25 cellular contexts compared by ENCODE assay signal in the genomic region with DNA sequence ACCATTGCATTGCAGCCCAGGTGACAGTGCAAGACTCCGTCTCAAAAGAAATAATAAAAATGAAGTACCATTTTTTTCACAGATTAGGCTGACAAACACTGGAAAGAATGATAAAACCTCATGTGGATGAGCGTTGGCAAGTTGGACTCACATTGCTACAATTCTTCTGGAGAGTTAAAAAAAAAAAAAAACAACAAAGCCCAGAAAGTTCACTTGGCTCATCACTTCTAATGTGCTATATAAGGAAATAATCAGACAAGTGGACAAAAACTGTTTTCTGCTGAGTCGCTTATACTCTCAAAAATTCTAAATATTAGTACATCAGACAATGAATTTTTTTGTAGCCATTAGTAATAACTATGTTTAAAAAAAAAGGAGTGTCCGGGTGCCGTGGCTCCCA. TPM values are rescaled to one million over a fixed set of nuclear protein-coding genes. Genes with fewer than 3 reads are reported as not detected.
A peak's percentile ranks its signal among the peaks of the same experiment; 100 is the strongest.
DNase-seq lines count a peak whose midpoint lies in the region; ATAC-seq and TF ChIP-seq lines count a peak whose summit lies in the region.
"Had no signal": no experiment of that assay in that cellular context is flagged by ENCODE, and none has a peak within 500 bp of the region (broad histone marks: within the 10 kb centered on the region; RNA-seq: fewer than 3 reads in every experiment).

No MANE protein-coding gene starts in this region.

- no peak overlapping the region for H3K4me3 Mint-ChIP-seq in H9
- H3K4me3 Mint-ChIP-seq: activated CD8-positive, alpha-beta memory T cell treated with anti-CD3 and anti-CD28 coated beads, Interleukin-2, amount 10 ng/mL, durations not matched to agents 7 days and 5 days; activated T-helper 1 cell treated with anti-CD3 and anti-CD28 coated beads, Interleukin-12 subunit alpha, Interleukin-12 subunit beta, Interleukin-2, Interleukin-4 antibody, amounts not matched to agents 30 ng/mL and 10 ng/mL and 1 ng/mL, durations not matched to agents 14 hours and 24 hours and 36 hours; WTC11 had no signal

- H3K36me3 Mint-ChIP-seq in H9 (ENCODE audit: insufficient read depth in 1 of 3, low read depth in 3 of 3): no peaks in the 10 kb centered on the region
- H3K36me3 Mint-ChIP-seq: activated naive CD4-positive, alpha-beta T cell treated with anti-CD3 and anti-CD28 coated beads, Interleukin-2, amount 50 U/mL, for 72 hours; WTC11 had no signal

- no peak for TF ChIP-seq POLR2A in gastroesophageal sphincter (IDR thresholded peaks at IDR 0.05)

- H3K23me2 ChIP-seq in H9 (ENCODE audit: insufficient read length, low read depth, low read length, poor library complexity, severe bottlenecking): no peaks in the 10 kb centered on the region

- H2BK120ac ChIP-seq in H9 (ENCODE audit: low read depth, low read length, poor library complexity, severe bottlenecking): no peak overlapping the region

- no peak overlapping the region for H3K27ac Mint-ChIP-seq in H9
- H3K27ac Mint-ChIP-seq: activated CD8-positive, alpha-beta memory T cell treated with anti-CD3 and anti-CD28 coated beads, Interleukin-2, amount 10 ng/mL, durations not matched to agents 7 days and 5 days; activated naive CD4-positive, alpha-beta T cell treated with anti-CD3 and anti-CD28 coated beads, Interleukin-2, amount 50 U/mL, for 72 hours; activated T-helper 1 cell treated with anti-CD3 and anti-CD28 coated beads, Interleukin-12 subunit alpha, Interleukin-12 subunit beta, Interleukin-2, Interleukin-4 antibody, amounts not matched to agents 30 ng/mL and 10 ng/mL and 1 ng/mL, durations not matched to agents 14 hours and 24 hours and 36 hours; WTC11 had no signal

- POLR2A ChIA-PET in AG04449 (lab: Yijun Ruan, JAX): interaction anchor here (0.7 kb wide), 1 partner anchor 8 kb away, joined by 3 read pairs; no protein-coding TSS in a partner anchor

- H2BK12ac ChIP-seq in H9 (ENCODE audit: insufficient read length, low read depth, low read length): no peak overlapping the region

- peaks cover 6% of the 10 kb centered on the region for H3K79me1 ChIP-seq in H9 (ENCODE audit: insufficient read depth, low read depth, low read length, poor library complexity, severe bottlenecking)

- TF ChIP-seq EP300 in gastroesophageal sphincter (IDR thresholded peaks at IDR 0.05): no peak

- no peak for ATAC-seq in gastroesophageal sphincter
- ATAC-seq: activated CD8-positive, alpha-beta memory T cell treated with anti-CD3 and anti-CD28 coated beads, Interleukin-2, amount 10 ng/mL, durations not matched to agents 7 days and 5 days; activated naive CD4-positive, alpha-beta T cell treated with anti-CD3 and anti-CD28 coated beads, Interleukin-2, amount 50 U/mL, for 72 hours; left colon; WTC11 had no signal

- peak; percentile 76 for DNase-seq in AG04449 (ENCODE audit: low read depth, low spot score)
- DNase-seq in EL: peak; percentile 66
- DNase-seq in brain microvascular endothelial cell: peak; percentile 56
- no peak for DNase-seq in stimulated activated CD4-positive, alpha-beta T cell treated with anti-CD3 and anti-CD28 coated beads, Interleukin-4, amount 100 ng/mL, for 24 hours
- no peak for DNase-seq in H9
- no peak for DNase-seq in inferior parietal cortex (ENCODE audit: extremely low spot score)
- no peak for DNase-seq in NCI-H2227 (lab: John Stamatoyannopoulos, UW; ENCODE audit: unreplicated experiment)
- DNase-seq: activated CD4-positive, alpha-beta T cell treated with anti-CD3 and anti-CD28 coated beads, Interleukin-2, amount 50 U/mL, for 1 hour; activated CD8-positive, alpha-beta memory T cell treated with anti-CD3 and anti-CD28 coated beads, Interleukin-2, amount 10 ng/mL, durations not matched to agents 7 days and 5 days; DMS 273 treated with DMSO at 0.1 percent for 48 hours; head of caudate nucleus; left colon; mesendoderm; NCI-H1436; NCI-H446 treated with DMSO at 0.1 percent for 48 hours; OCI-M1; small intestine; stimulated activated CD4-positive, alpha-beta T cell treated with anti-CD3 and anti-CD28 coated beads, Interleukin-2, amount 100 ng/mL, for 24 hours had no signal

- H3K36me3 ChIP-seq in brain microvascular endothelial cell (replicated peaks): no peaks in the 10 kb centered on the region
- H3K36me3 ChIP-seq in gastroesophageal sphincter: no peaks in the 10 kb centered on the region
- H3K36me3 ChIP-seq: neutrophil had no signal

- H3K27me3 ChIP-seq in brain microvascular endothelial cell (replicated peaks): no peaks in the 10 kb centered on the region
- no peaks in the 10 kb centered on the region for H3K27me3 ChIP-seq in gastroesophageal sphincter
- no peaks in the 10 kb centered on the region for H3K27me3 ChIP-seq in H9 (ENCODE audit: insufficient read depth, low read length)
- H3K27me3 ChIP-seq: neutrophil had no signal

- no peak overlapping the region for H3K4me2 ChIP-seq in H9 (ENCODE audit: insufficient read depth, insufficient read length, low read length)

- H3K4me3 ChIP-seq in AG04449 (ENCODE audit: low read depth, low read length) (no peak overlapping the region), brain microvascular endothelial cell (ENCODE audit: low read depth, low read length) (no peak overlapping the region), gastroesophageal sphincter (no peak overlapping the region)
- H3K4me3 ChIP-seq: coronary artery had no signal

- no peaks in the 10 kb centered on the region for H4K20me1 ChIP-seq in H9 (ENCODE audit: control insufficient read depth, insufficient read depth, insufficient read length)

- peaks cover 49 to 56% of the 10 kb centered on the region in 2 experiments for H3K4me1 Mint-ChIP-seq in H9

- H3K14ac ChIP-seq in H9 (ENCODE audit: insufficient read depth, low read length): no peak overlapping the region

- no peak overlapping the region for H2BK5ac ChIP-seq in H9 (ENCODE audit: insufficient read length, low read length)

- no peak overlapping the region for H4K91ac ChIP-seq in H9 (ENCODE audit: insufficient read length, low read depth, low read length)

- no peak overlapping the region for H3K18ac ChIP-seq in H9 (ENCODE audit: insufficient read length, low read depth, low read length)

- no peak overlapping the region for H2BK15ac ChIP-seq in H9 (ENCODE audit: low read depth, low read length)

- no peak overlapping the region for H2AK5ac ChIP-seq in H9 (ENCODE audit: insufficient read length, low read length)

- CTCF ChIA-PET in AG04449 (lab: Yijun Ruan, JAX): no interaction called here

- peaks cover 14 to 97% (median 18%) of the 10 kb centered on the region in 3 donors for H3K4me1 ChIP-seq in gastroesophageal sphincter
- no peaks in the 10 kb centered on the region; the same call in 1 of the 2 replicates for H3K4me1 ChIP-seq in H9 (ENCODE audit: insufficient read depth, low read length)

- H3K4ac ChIP-seq in H9 (ENCODE audit: low read depth, low read length): no peak overlapping the region

- H3K56ac ChIP-seq in H9 (ENCODE audit: insufficient read length, low read depth, low read length): no peak overlapping the region

- H3K79me2 ChIP-seq in H9 (ENCODE audit: insufficient read depth, low read length): peaks cover 8% of the 10 kb centered on the region; the same call in 1 of the 2 replicates

- no peak overlapping the region for H3T11ph ChIP-seq in H9 (ENCODE audit: low read length)

- in situ Hi-C loops in brain microvascular endothelial cell (cut with HindIII; ENCODE audit: low pct_ligation_motif_present, low sequenced_read_pairs): no loop called here

- H2AFZ ChIP-seq in H9 (ENCODE audit: low read length): no peak overlapping the region

- no peak for TF ChIP-seq CTCF in AG04449 (IDR thresholded peaks at IDR 0.05; ENCODE audit: insufficient read depth, low read length, missing control alignments)
- no peak for TF ChIP-seq CTCF in brain microvascular endothelial cell (IDR thresholded peaks at IDR 0.05; ENCODE audit: low read depth, low read length, missing control alignments)
- TF ChIP-seq CTCF in gastroesophageal sphincter (IDR thresholded peaks at IDR 0.05): no peak
- TF ChIP-seq CTCF in H9 (conservative IDR thresholded peaks at IDR 0.05): no peak

- no peak overlapping the region for H4K5ac ChIP-seq in H9 (ENCODE audit: insufficient read length, low read depth, low read length)

- H3K27me3 Mint-ChIP-seq in H9 (ENCODE audit: low read depth): no peaks in the 10 kb centered on the region

- H2BK20ac ChIP-seq in H9 (ENCODE audit: low read depth, low read length, poor library complexity, severe bottlenecking): no peak overlapping the region

- H3K23ac ChIP-seq in H9 (ENCODE audit: insufficient read length, low read depth, low read length): no peak overlapping the region

- no peaks in the 10 kb centered on the region for H3K9me3 Mint-ChIP-seq in H9
- H3K9me3 Mint-ChIP-seq: activated naive CD4-positive, alpha-beta T cell treated with anti-CD3 and anti-CD28 coated beads, Interleukin-2, amount 50 U/mL, for 72 hours; activated T-helper 1 cell treated with anti-CD3 and anti-CD28 coated beads, Interleukin-12 subunit alpha, Interleukin-12 subunit beta, Interleukin-2, Interleukin-4 antibody, amounts not matched to agents 30 ng/mL and 10 ng/mL and 1 ng/mL, durations not matched to agents 14 hours and 24 hours and 36 hours; WTC11 had no signal

- H3K27ac ChIP-seq in brain microvascular endothelial cell (no peak overlapping the region), gastroesophageal sphincter (peak overlapping the region in 3 of 4 donors; percentile 49 to 68 (median 57)), H9 (ENCODE audit: insufficient read length, low read depth, low read length) (no peak overlapping the region)
- H3K27ac ChIP-seq: coronary artery, neutrophil had no signal

- H3K9me3 ChIP-seq in gastroesophageal sphincter: no peaks in the 10 kb centered on the region
- H3K9me3 ChIP-seq in H9 (ENCODE audit: control insufficient read depth, low read depth, low read length): no peaks in the 10 kb centered on the region
- H3K9me3 ChIP-seq: neutrophil had no signal

- no peak overlapping the region for H3K9ac ChIP-seq in H9 (ENCODE audit: extremely low read depth, insufficient read length, low read length)

- 41 to 45% methylated on average over 3 to 4 of the region's 5 CpGs for WGBS in gastroesophageal sphincter (ENCODE audit: low coverage in 1 of 2), 2 donors
- no CpG with 5 or more reads among the region's 5 CpGs for WGBS in H9 (ENCODE audit: extremely low coverage, insufficient read length, low lambda C conversion rate)

- H4K8ac ChIP-seq in H9 (replicated peaks; ENCODE audit: insufficient read length, low read depth, low read length): no peak overlapping the region

RNA-seq across cellular contexts. Expression of gene PKP4, which starts 38.4 kb away (rescaled TPM):
- total RNA-seq in gastroesophageal sphincter (100 to 1,000 TPM in 2 of 4 donors, 10 to 100 TPM in 2; 58.2 to 115 (median 89.9) TPM), H9 (2021) (52.0 and 52.3 TPM in 2 replicates)

RNA-seq across cellular contexts. Expression of gene CCDC148, which starts 38.6 kb away (rescaled TPM):
- total RNA-seq in gastroesophageal sphincter (1 to 10 TPM in 2 of 4 donors, under 1 TPM in 2; 0.78 to 1.6 (median 1.1) TPM), H9 (2021) (1.1 and 1.5 TPM in 2 replicates)
- total RNA-seq: activated CD8-positive, alpha-beta memory T cell treated with anti-CD3 and anti-CD28 coated beads, Interleukin-2, amount 10 ng/mL, durations not matched to agents 7 days and 5 days; pulmonary artery endothelial cell had no signal

Comparison
In these comparisons a context has a peak if more than half of its experiments do, and no peak if none do; other contexts are left out.
1. DNase-seq: peak in AG04449 (single experiment), EL (single experiment) and brain microvascular endothelial cell (single experiment); none in stimulated activated CD4-positive, alpha-beta T cell treated with anti-CD3 and anti-CD28 coated beads, Interleukin-4, amount 100 ng/mL, for 24 hours (single experiment), H9 (single experiment), inferior parietal cortex (single experiment) and NCI-H2227 (single experiment).
2. H3K27ac ChIP-seq: peak in gastroesophageal sphincter (3 of 4); none in brain microvascular endothelial cell (single experiment) and H9 (single experiment).